7 cellular contexts compared by ENCODE assay signal in the genomic region with DNA sequence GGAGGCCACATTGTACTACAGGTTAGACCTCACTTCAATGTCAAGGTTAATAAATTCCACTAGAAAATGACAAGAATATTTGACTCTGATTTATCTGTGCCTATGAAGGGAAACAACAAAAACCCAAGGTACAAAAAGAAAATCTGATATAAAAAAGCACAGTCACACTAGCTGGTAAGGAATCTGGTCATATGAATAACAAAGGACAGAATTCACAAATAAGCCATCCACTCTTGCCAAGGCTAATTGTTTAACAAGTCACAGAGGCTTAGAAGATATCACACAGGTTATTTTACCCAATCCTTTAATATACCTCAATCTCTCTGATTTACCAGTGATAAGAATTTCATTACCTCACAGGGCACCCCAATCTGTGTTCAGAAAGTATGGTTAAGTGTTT.
"Had no signal": no experiment of that assay in that cellular context is flagged by ENCODE, and none has a peak within 500 bp of the region (broad histone marks: within the 10 kb centered on the region; RNA-seq: fewer than 3 reads in every experiment).

No MANE protein-coding gene starts in this region.

- H3K9me3 ChIP-seq: HAP-1 had no signal

- H3K4me3 ChIP-seq: GM23248, HAP-1 had no signal

- H3K9me3 Mint-ChIP-seq: HFFc6, IgD-negative memory B cell had no signal

- H3K4me3 Mint-ChIP-seq: HFFc6, IgD-negative memory B cell had no signal

- DNase-seq: GM23248, HFFc6 had no signal

- ATAC-seq: HCT116, HepG2 had no signal

- H3K27me3 Mint-ChIP-seq: IgD-negative memory B cell had no signal

- H3K27ac ChIP-seq: GM23248, HL-60 had no signal

- H3K9ac ChIP-seq: GM23248 had no signal

- H3K27ac Mint-ChIP-seq: HFFc6, IgD-negative memory B cell had no signal

- H3K4me1 Mint-ChIP-seq: IgD-negative memory B cell had no signal
